ENCODE assay signal across 9 cellular contexts in genomic region chr9:35730486-35730854, GRCh38. TPM values are rescaled to one million over a fixed set of nuclear protein-coding genes. Genes with fewer than 3 reads are reported as not detected.
DNase-seq lines count a peak whose midpoint lies in the region; ATAC-seq and TF ChIP-seq lines count a peak whose summit lies in the region.
"Had no signal": no experiment of that assay in that cellular context is flagged by ENCODE, and none has a peak within 500 bp of the region (broad histone marks: within the 10 kb centered on the region; RNA-seq: fewer than 3 reads in every experiment).

No MANE protein-coding gene starts in this region.

- H3K4me1 ChIP-seq in right lobe of liver = peaks cover 0 to 65% (median 23%) of the 10 kb centered on the region in 4 donors
- peaks cover 50 to 55% of the 10 kb centered on the region in 2 donors for H3K4me1 ChIP-seq in thyroid gland

- H3K4me3 Mint-ChIP-seq in activated CD8-positive, alpha-beta T cell treated with anti-CD3 and anti-CD28 coated beads for 36 hours = no peak overlapping the region
- H3K4me3 Mint-ChIP-seq in activated CD8-positive, alpha-beta T cell treated with anti-CD3 and anti-CD28 coated beads, Interleukin-2, amount 10 ng/mL, durations not matched to agents 7 days and 5 days = no peak overlapping the region
- no peak overlapping the region for H3K4me3 Mint-ChIP-seq in stimulated activated memory B cell treated with anti-CD40 and anti-IgM and Interleukin-4, amounts not matched to agents 10 μg/mL and 1 μg/mL and 100 μg/mL, for 72 hours

- peaks cover 0 to 15% (median 13%) of the 10 kb centered on the region in 4 donors for H3K36me3 ChIP-seq in right lobe of liver
- H3K36me3 ChIP-seq in thyroid gland = peaks cover 7 to 8% of the 10 kb centered on the region in 2 donors

- no peaks in the 10 kb centered on the region for H3K27me3 ChIP-seq in right lobe of liver
- no peaks in the 10 kb centered on the region for H3K27me3 ChIP-seq in thyroid gland

- CTCF ChIA-PET in activated CD8-positive, alpha-beta T cell treated with anti-CD3 and anti-CD28 coated beads for 36 hours (lab: Charles Lee) = interaction anchor here (0.6 to 14.0 kb wide), 14 partner anchors 15 to 119 kb away, joined by 3 to 170 read pairs (median 10); partner anchors contain the start of genes ARHGEF39, CCDC107, GBA2 and RGP1
- CTCF ChIA-PET in activated CD8-positive, alpha-beta T cell treated with anti-CD3 and anti-CD28 coated beads, Interleukin-2, amount 10 ng/mL, durations not matched to agents 7 days and 5 days (lab: Charles Lee) = interaction anchor here (0.8 to 23.9 kb wide), 15 partner anchors 9 to 679 kb away, joined by 3 to 209 read pairs (median 9); partner anchors contain the start of genes ARHGEF39, CCDC107, GBA2 and HINT2

- no peak for DNase-seq in activated CD8-positive, alpha-beta T cell treated with anti-CD3 and anti-CD28 coated beads for 36 hours
- no peak for DNase-seq in activated CD8-positive, alpha-beta T cell treated with anti-CD3 and anti-CD28 coated beads, Interleukin-2, amount 10 ng/mL, durations not matched to agents 7 days and 5 days
- DNase-seq in right lobe of liver (no peak), thyroid gland (no peak)

- H3K9me3 ChIP-seq in right lobe of liver (no peaks in the 10 kb centered on the region), thyroid gland (no peaks in the 10 kb centered on the region)

- H3K4me3 ChIP-seq in right lobe of liver = peak overlapping the region; percentile 70 to 85 (median 71)
- peak overlapping the region in 1 of 3 donors; percentile 82 for H3K4me3 ChIP-seq in thyroid gland (replicated peaks in 1 of 3)

- ATAC-seq in activated CD8-positive, alpha-beta T cell treated with anti-CD3 and anti-CD28 coated beads for 36 hours = no peak
- ATAC-seq in activated CD8-positive, alpha-beta T cell treated with anti-CD3 and anti-CD28 coated beads, Interleukin-2, amount 10 ng/mL, durations not matched to agents 7 days and 5 days = no peak
- ATAC-seq in right lobe of liver = no peak
- ATAC-seq in stimulated activated memory B cell treated with anti-CD40 and anti-IgM and Interleukin-4, amounts not matched to agents 10 μg/mL and 1 μg/mL and 100 μg/mL, for 72 hours = no peak
- no peak for ATAC-seq in activated CD4-positive, CD25-positive, alpha-beta regulatory T cell treated with anti-CD3 and anti-CD28 coated beads, Interleukin-2, amount 50 U/mL, for 24 hours
- no peak for ATAC-seq in HG02678 (IDR thresholded peaks at IDR 0.05; ENCODE audit: unreplicated experiment)

- H3K9me3 Mint-ChIP-seq in activated CD8-positive, alpha-beta T cell treated with anti-CD3 and anti-CD28 coated beads for 36 hours = no peaks in the 10 kb centered on the region
- no peaks in the 10 kb centered on the region for H3K9me3 Mint-ChIP-seq in activated CD8-positive, alpha-beta T cell treated with anti-CD3 and anti-CD28 coated beads, Interleukin-2, amount 10 ng/mL, durations not matched to agents 7 days and 5 days (ENCODE audit: insufficient read depth)
- no peaks in the 10 kb centered on the region for H3K9me3 Mint-ChIP-seq in stimulated activated memory B cell treated with anti-CD40 and anti-IgM and Interleukin-4, amounts not matched to agents 10 μg/mL and 1 μg/mL and 100 μg/mL, for 72 hours
- H3K9me3 Mint-ChIP-seq: IgD-negative memory B cell had no signal

- no peak for TF ChIP-seq CTCF in activated CD8-positive, alpha-beta T cell treated with anti-CD3 and anti-CD28 coated beads for 36 hours (IDR thresholded peaks at IDR 0.05)
- no peak for TF ChIP-seq CTCF in right lobe of liver (IDR thresholded peaks at IDR 0.05)
- no peak for TF ChIP-seq CTCF in thyroid gland (IDR thresholded peaks at IDR 0.05)

- H3K36me3 Mint-ChIP-seq in activated CD8-positive, alpha-beta T cell treated with anti-CD3 and anti-CD28 coated beads for 36 hours (ENCODE audit: low read depth) = peaks cover 16% of the 10 kb centered on the region
- peaks cover 20% of the 10 kb centered on the region for H3K36me3 Mint-ChIP-seq in activated CD8-positive, alpha-beta T cell treated with anti-CD3 and anti-CD28 coated beads, Interleukin-2, amount 10 ng/mL, durations not matched to agents 7 days and 5 days (ENCODE audit: low read depth)
- peaks cover 20% of the 10 kb centered on the region for H3K36me3 Mint-ChIP-seq in stimulated activated memory B cell treated with anti-CD40 and anti-IgM and Interleukin-4, amounts not matched to agents 10 μg/mL and 1 μg/mL and 100 μg/mL, for 72 hours

- H3K27ac ChIP-seq in angular gyrus (ENCODE audit: low read depth, low read length) (peak overlapping the region; percentile 39), right lobe of liver (peak overlapping the region; percentile 97 to 100 (median 98)), thyroid gland (peak overlapping the region in 2 of 3 donors; percentile 89 to 96)

- 81% methylated on average over 2 of the region's 2 CpGs for WGBS in right lobe of liver (ENCODE audit: insufficient coverage, low coverage, low lambda C conversion rate, missing lambda C conversion rate)
- WGBS in thyroid gland, 2 donors = 78 to 81% methylated on average over 2 of the region's 2 CpGs

- H3K27ac Mint-ChIP-seq in activated CD8-positive, alpha-beta T cell treated with anti-CD3 and anti-CD28 coated beads for 36 hours = peak overlapping the region; percentile 53
- H3K27ac Mint-ChIP-seq in activated CD8-positive, alpha-beta T cell treated with anti-CD3 and anti-CD28 coated beads, Interleukin-2, amount 10 ng/mL, durations not matched to agents 7 days and 5 days = no peak overlapping the region
- H3K27ac Mint-ChIP-seq in stimulated activated memory B cell treated with anti-CD40 and anti-IgM and Interleukin-4, amounts not matched to agents 10 μg/mL and 1 μg/mL and 100 μg/mL, for 72 hours = no peak overlapping the region

- no peaks in the 10 kb centered on the region for H3K27me3 Mint-ChIP-seq in activated CD8-positive, alpha-beta T cell treated with anti-CD3 and anti-CD28 coated beads for 36 hours
- H3K27me3 Mint-ChIP-seq in activated CD8-positive, alpha-beta T cell treated with anti-CD3 and anti-CD28 coated beads, Interleukin-2, amount 10 ng/mL, durations not matched to agents 7 days and 5 days (ENCODE audit: low read depth) = no peaks in the 10 kb centered on the region
- H3K27me3 Mint-ChIP-seq in stimulated activated memory B cell treated with anti-CD40 and anti-IgM and Interleukin-4, amounts not matched to agents 10 μg/mL and 1 μg/mL and 100 μg/mL, for 72 hours = no peaks in the 10 kb centered on the region
- H3K27me3 Mint-ChIP-seq: IgD-negative memory B cell had no signal

- intact Hi-C loops in activated CD8-positive, alpha-beta T cell treated with anti-CD3 and anti-CD28 coated beads for 36 hours (cut with micrococcal nuclease) = loop anchor here (5.0 kb wide), 2 partner anchors 87 to 128 kb away; partner anchors contain the start of gene HINT2
- intact Hi-C loops in right lobe of liver (cut with DNase I) = no loop called here
- intact Hi-C loops in thyroid gland (cut with DNase I) = loop anchor here (5.0 kb wide), 1 partner anchor 128 kb away; no protein-coding TSS in a partner anchor

- no peak for TF ChIP-seq POLR2A in right lobe of liver (IDR thresholded peaks at IDR 0.05)
- TF ChIP-seq POLR2A in thyroid gland (IDR thresholded peaks at IDR 0.05) = no peak

- peaks cover 24% of the 10 kb centered on the region for H3K4me1 Mint-ChIP-seq in activated CD8-positive, alpha-beta T cell treated with anti-CD3 and anti-CD28 coated beads for 36 hours (ENCODE audit: low read depth)
- peaks cover 15% of the 10 kb centered on the region for H3K4me1 Mint-ChIP-seq in activated CD8-positive, alpha-beta T cell treated with anti-CD3 and anti-CD28 coated beads, Interleukin-2, amount 10 ng/mL, durations not matched to agents 7 days and 5 days (ENCODE audit: low read depth)
- peaks cover 15% of the 10 kb centered on the region for H3K4me1 Mint-ChIP-seq in stimulated activated memory B cell treated with anti-CD40 and anti-IgM and Interleukin-4, amounts not matched to agents 10 μg/mL and 1 μg/mL and 100 μg/mL, for 72 hours

- POLR2A ChIA-PET in activated CD8-positive, alpha-beta T cell treated with anti-CD3 and anti-CD28 coated beads for 36 hours (lab: Charles Lee) = interaction anchor here (0.6 to 3.2 kb wide), 8 partner anchors 10 to 144 kb away, joined by 3 to 17 read pairs (median 3); partner anchors contain the start of genes CCDC107 and RMRP
- POLR2A ChIA-PET in activated CD8-positive, alpha-beta T cell treated with anti-CD3 and anti-CD28 coated beads, Interleukin-2, amount 10 ng/mL, durations not matched to agents 7 days and 5 days (lab: Charles Lee) = interaction anchor here (1.5 to 4.7 kb wide), 4 partner anchors 18 to 126 kb away, joined by 3 to 37 read pairs (median 17); partner anchors contain the start of genes GBA2 and RGP1

RNA-seq across cellular contexts. Expression of gene TLN1, which starts 1.5 kb away (rescaled TPM):
- 100 to 1,000 TPM; 212 to 219 TPM for total RNA-seq in activated CD8-positive, alpha-beta T cell treated with anti-CD3 and anti-CD28 coated beads for 36 hours
- total RNA-seq in activated CD8-positive, alpha-beta T cell treated with anti-CD3 and anti-CD28 coated beads, Interleukin-2, amount 10 ng/mL, durations not matched to agents 7 days and 5 days = 100 to 1,000 TPM; 448 to 450 TPM
- total RNA-seq in right lobe of liver = 100 to 1,000 TPM; 103 to 168 (median 128) TPM
- total RNA-seq in thyroid gland = 100 to 1,000 TPM; 142 to 245 (median 184) TPM

RNA-seq across cellular contexts. Expression of gene CREB3, which starts 2.0 kb away (rescaled TPM):
- total RNA-seq in activated CD8-positive, alpha-beta T cell treated with anti-CD3 and anti-CD28 coated beads for 36 hours = 10 to 100 TPM; 22.3 to 22.4 TPM
- 10 to 100 TPM; 21.6 to 21.7 TPM for total RNA-seq in activated CD8-positive, alpha-beta T cell treated with anti-CD3 and anti-CD28 coated beads, Interleukin-2, amount 10 ng/mL, durations not matched to agents 7 days and 5 days
- total RNA-seq in right lobe of liver (10 to 100 TPM; 12.1 to 35.2 (median 17.8) TPM), thyroid gland (10 to 100 TPM; 44.9 to 73.0 (median 51.3) TPM)

RNA-seq across cellular contexts. Expression of gene GBA2, which starts 18.6 kb away (rescaled TPM):
- total RNA-seq in activated CD8-positive, alpha-beta T cell treated with anti-CD3 and anti-CD28 coated beads for 36 hours = 10 to 100 TPM; 21.2 to 22.3 TPM
- 10 to 100 TPM; 52.6 to 56.4 TPM for total RNA-seq in activated CD8-positive, alpha-beta T cell treated with anti-CD3 and anti-CD28 coated beads, Interleukin-2, amount 10 ng/mL, durations not matched to agents 7 days and 5 days
- total RNA-seq in right lobe of liver (10 to 100 TPM; 29.5 to 53.7 (median 35.2) TPM), thyroid gland (100 to 1,000 TPM in 2 of 4 donors, 10 to 100 TPM in 2; 71.4 to 111 (median 101) TPM)

RNA-seq across cellular contexts. Expression of gene RGP1, which starts 18.6 kb away (rescaled TPM):
- total RNA-seq in activated CD8-positive, alpha-beta T cell treated with anti-CD3 and anti-CD28 coated beads for 36 hours = 10 to 100 TPM; 13.0 to 14.8 TPM
- 10 to 100 TPM; 22.1 to 22.9 TPM for total RNA-seq in activated CD8-positive, alpha-beta T cell treated with anti-CD3 and anti-CD28 coated beads, Interleukin-2, amount 10 ng/mL, durations not matched to agents 7 days and 5 days
- 10 to 100 TPM in 5 of 6 experiments, 1 to 10 TPM in 1; 9.5 to 13.0 (median 11.4) TPM for total RNA-seq in right lobe of liver
- 10 to 100 TPM; 25.4 to 34.0 (median 30.2) TPM for total RNA-seq in thyroid gland

RNA-seq across cellular contexts. Expression of gene MSMP, which starts 23.6 kb away (rescaled TPM):
- under 1 TPM; 0.59 to 0.67 TPM for total RNA-seq in activated CD8-positive, alpha-beta T cell treated with anti-CD3 and anti-CD28 coated beads for 36 hours
- total RNA-seq in activated CD8-positive, alpha-beta T cell treated with anti-CD3 and anti-CD28 coated beads, Interleukin-2, amount 10 ng/mL, durations not matched to agents 7 days and 5 days = under 1 TPM; 0.61 to 0.89 TPM
- total RNA-seq in right lobe of liver (not detected), thyroid gland (under 1 TPM in 1 of 4 donors, not detected in 3; 0.67 TPM)

Comparison
In these comparisons a context has a peak if more than half of its experiments do, and no peak if none do; other contexts are left out.
1. H3K27ac ChIP-seq: peak in every context shown above with its lines; median percentile 98 in right lobe of liver; 92 in thyroid gland; 39 in angular gyrus.
2. intact Hi-C loops: an anchor here in activated CD8-positive, alpha-beta T cell treated with anti-CD3 and anti-CD28 coated beads for 36 hours (5.0 kb wide) and thyroid gland (5.0 kb wide); none called in right lobe of liver.